ENCODE assay signal across 1 cellular context in the genomic region with DNA sequence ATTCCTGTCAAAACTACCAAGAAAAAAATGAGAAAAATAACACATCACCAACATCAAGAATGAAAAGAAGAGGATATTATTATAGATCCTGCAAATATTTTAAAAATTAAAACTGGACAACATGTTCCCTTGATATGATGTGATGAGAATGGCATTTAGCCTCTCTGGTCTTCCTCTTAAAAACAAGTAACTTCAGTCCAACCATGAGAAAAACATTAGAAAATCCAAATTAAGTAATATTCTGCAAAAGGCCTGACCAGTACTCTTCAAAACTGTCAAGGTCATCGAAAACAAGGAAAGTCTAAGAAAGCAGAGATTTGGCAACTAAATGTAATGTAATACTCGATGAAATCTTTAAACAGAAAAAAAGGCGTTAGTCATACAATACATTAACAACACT.
TF ChIP-seq lines count a peak whose summit lies in the region.

No MANE protein-coding gene starts in this region.

TF ChIP-seq in A549, 52 proteins besides CTCF, POLR2A, EP300 and RAD21 (continued from another document):
- TF ChIP-seq, protein P1, sequence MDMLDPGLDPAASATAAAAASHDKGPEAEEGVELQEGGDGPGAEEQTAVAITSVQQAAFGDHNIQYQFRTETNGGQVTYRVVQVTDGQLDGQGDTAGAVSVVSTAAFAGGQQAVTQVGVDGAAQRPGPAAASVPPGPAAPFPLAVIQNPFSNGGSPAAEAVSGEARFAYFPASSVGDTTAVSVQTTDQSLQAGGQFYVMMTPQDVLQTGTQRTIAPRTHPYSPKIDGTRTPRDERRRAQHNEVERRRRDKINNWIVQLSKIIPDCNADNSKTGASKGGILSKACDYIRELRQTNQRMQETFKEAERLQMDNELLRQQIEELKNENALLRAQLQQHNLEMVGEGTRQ (IDR thresholded peaks at IDR 0.05) = no peak
- TF ChIP-seq SREBF2 (IDR thresholded peaks at IDR 0.05) = no peak
